1 cellular context compared by ENCODE assay signal in genomic region chr22:29308791-29309262, GRCh38.
TF ChIP-seq lines count a peak whose summit lies in the region.

No MANE protein-coding gene starts in this region.

TF ChIP-seq in H1, 55 proteins besides CTCF, POLR2A, EP300 and RAD21:
- TF ChIP-seq TBP (IDR thresholded peaks at IDR 0.05; ENCODE audit: low read depth, low read length), result no peak
- TF ChIP-seq EZH2 (IDR thresholded peaks at IDR 0.05; ENCODE audit: low read depth, low read length, severe bottlenecking), result no peak
- no peak for TF ChIP-seq RNF2 (IDR thresholded peaks at IDR 0.05; ENCODE audit: borderline replicate concordance, low read depth, low read length, missing control alignments, poor library complexity, severe bottlenecking)
- TF ChIP-seq SRF (IDR thresholded peaks at IDR 0.05; ENCODE audit: low read depth, low read length), result no peak
- no peak for TF ChIP-seq POU5F1 (IDR thresholded peaks at IDR 0.05; ENCODE audit: low read depth, low read length)
- TF ChIP-seq CHD7 (IDR thresholded peaks at IDR 0.05; ENCODE audit: insufficient replicate concordance, low read length), result no peak
- no peak for TF ChIP-seq HDAC6 (IDR thresholded peaks at IDR 0.05; ENCODE audit: low read depth, low read length)
- no peak for TF ChIP-seq KDM4A (IDR thresholded peaks at IDR 0.05; ENCODE audit: low read depth, low read length, severe bottlenecking)
- no peak for TF ChIP-seq FOSL1 (IDR thresholded peaks at IDR 0.05; ENCODE audit: insufficient read depth, low read depth, low read length)
- no peak for TF ChIP-seq JUND (IDR thresholded peaks at IDR 0.05; ENCODE audit: low read length)
- no peak for TF ChIP-seq ATF3 (IDR thresholded peaks at IDR 0.05; ENCODE audit: insufficient read depth, low read depth, low read length)
- TF ChIP-seq BCL11A (IDR thresholded peaks at IDR 0.05; ENCODE audit: low read depth in 2 of 2, low read length in 2 of 2), result no peak
- no peak for TF ChIP-seq TAF7 (optimal IDR thresholded peaks at IDR 0.05; ENCODE audit: borderline replicate concordance, low read depth, low read length)
- TF ChIP-seq CHD2 (IDR thresholded peaks at IDR 0.05; ENCODE audit: low read length), result no peak
- TF ChIP-seq MAFK (IDR thresholded peaks at IDR 0.05; ENCODE audit: low read depth, low read length), result no peak
- no peak for TF ChIP-seq HDAC2 (IDR thresholded peaks at IDR 0.05; ENCODE audit: borderline replicate concordance in 1 of 2, low read depth in 2 of 2, low read length in 2 of 2)
